32 cellular contexts compared by ENCODE assay signal in the genomic region with DNA sequence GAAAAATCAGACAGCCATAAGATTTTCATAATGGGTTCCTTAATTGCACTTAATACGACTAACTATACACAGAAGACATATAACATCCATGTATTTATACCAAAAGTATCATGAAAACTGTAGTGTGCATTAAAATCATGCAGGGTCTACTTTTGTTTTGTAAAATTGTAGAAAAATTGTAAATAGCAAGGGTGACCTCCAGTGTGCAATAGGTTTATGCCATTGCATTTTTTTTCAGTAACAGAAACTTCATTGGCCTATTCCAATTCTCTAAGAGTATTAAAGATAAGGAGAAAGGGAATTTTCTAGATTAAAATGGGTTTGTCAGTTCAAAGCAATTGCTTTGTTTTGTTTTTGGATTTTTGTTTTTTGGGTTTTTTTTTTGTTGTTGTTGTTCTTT.
"Had no signal": no experiment of that assay in that cellular context is flagged by ENCODE, and none has a peak within 500 bp of the region (broad histone marks: within the 10 kb centered on the region; RNA-seq: fewer than 3 reads in every experiment).

No MANE protein-coding gene starts in this region.

- DNase-seq: activated CD4-positive, alpha-beta T cell treated with anti-CD3 and anti-CD28 coated beads for 48 hours; activated CD4-positive, alpha-beta T cell treated with anti-CD3 and anti-CD28 coated beads, Interleukin-2, amount 50 U/mL, for 48 hours; activated CD8-positive, alpha-beta memory T cell treated with anti-CD3 and anti-CD28 coated beads for 24 hours; activated effector memory CD4-positive, alpha-beta T cell treated with anti-CD3 and anti-CD28 coated beads, Interleukin-2, amount 50 U/mL, for 16 hours; activated naive CD4-positive, alpha-beta T cell treated with anti-CD3 and anti-CD28 coated beads for 36 hours; activated naive CD8-positive, alpha-beta T cell treated with anti-CD3 and anti-CD28 coated beads for 36 hours; adrenal gland; aorta; body of pancreas; colonic mucosa; effector CD8-positive, alpha-beta T cell; islet precursor cell; left ventricle myocardium inferior; mesendoderm; mucosa of descending colon; sigmoid colon; small intestine; stimulated activated CD4-positive, alpha-beta T cell treated with anti-CD3 and anti-CD28 coated beads, Interleukin-4, amount 100 ng/mL, for 4 hours; stimulated activated CD8-positive, alpha-beta memory T cell treated with anti-CD3 and anti-CD28 coated beads, Interleukin-4, amount 100 ng/mL, for 48 hours; stimulated activated naive CD8-positive, alpha-beta T cell treated with anti-CD3 and anti-CD28 coated beads, Interleukin-15, amount 100 ng/mL, for 72 hours; substantia nigra; T1000; upper lobe of left lung; WERI-Rb-1 had no signal

- H3K27me3 Mint-ChIP-seq: activated naive CD8-positive, alpha-beta T cell treated with anti-CD3 and anti-CD28 coated beads for 36 hours; natural killer cell treated with Interleukin-12 subunit alpha and Interleukin-12 subunit beta and Interleukin-15 and Interleukin-18, amount 100 ng/mL, for 72 hours; stimulated activated memory B cell treated with anti-CD40 and anti-IgM and Interleukin-4, amounts not matched to agents 10 μg/mL and 1 μg/mL and 100 μg/mL, for 72 hours; stimulated activated naive CD8-positive, alpha-beta T cell treated with anti-CD3 and anti-CD28 coated beads, Interleukin-15, amount 100 ng/mL, for 72 hours had no signal

- H3K27ac Mint-ChIP-seq: activated naive CD4-positive, alpha-beta T cell treated with anti-CD3 and anti-CD28 coated beads for 36 hours; activated naive CD8-positive, alpha-beta T cell treated with anti-CD3 and anti-CD28 coated beads for 36 hours; activated T-helper 1 cell treated with anti-CD3 and anti-CD28 coated beads, Interleukin-12 subunit alpha, Interleukin-12 subunit beta, Interleukin-2, Interleukin-4 antibody, amounts not matched to agents 30 ng/mL and 10 ng/mL and 1 ng/mL, durations not matched to agents 14 hours and 24 hours and 36 hours; natural killer cell treated with Interleukin-12 subunit alpha and Interleukin-12 subunit beta and Interleukin-15 and Interleukin-18, amount 100 ng/mL, for 72 hours; stimulated activated memory B cell treated with anti-CD40 and anti-IgM and Interleukin-4, amounts not matched to agents 10 μg/mL and 1 μg/mL and 100 μg/mL, for 72 hours; stimulated activated naive CD8-positive, alpha-beta T cell treated with anti-CD3 and anti-CD28 coated beads, Interleukin-15, amount 100 ng/mL, for 72 hours had no signal

- H3K4me1 ChIP-seq: adrenal gland, body of pancreas, colonic mucosa, gastroesophageal sphincter, left ventricle myocardium inferior, prostate gland, sigmoid colon, upper lobe of left lung, vagina had no signal

- H3K4me3 Mint-ChIP-seq: activated naive CD4-positive, alpha-beta T cell treated with anti-CD3 and anti-CD28 coated beads for 36 hours; activated naive CD8-positive, alpha-beta T cell treated with anti-CD3 and anti-CD28 coated beads for 36 hours; activated T-helper 1 cell treated with anti-CD3 and anti-CD28 coated beads, Interleukin-12 subunit alpha, Interleukin-12 subunit beta, Interleukin-2, Interleukin-4 antibody, amounts not matched to agents 30 ng/mL and 10 ng/mL and 1 ng/mL, durations not matched to agents 14 hours and 24 hours and 36 hours; natural killer cell treated with Interleukin-12 subunit alpha and Interleukin-12 subunit beta and Interleukin-15 and Interleukin-18, amount 100 ng/mL, for 72 hours; stimulated activated memory B cell treated with anti-CD40 and anti-IgM and Interleukin-4, amounts not matched to agents 10 μg/mL and 1 μg/mL and 100 μg/mL, for 72 hours; stimulated activated naive CD8-positive, alpha-beta T cell treated with anti-CD3 and anti-CD28 coated beads, Interleukin-15, amount 100 ng/mL, for 72 hours had no signal

- H3K27ac ChIP-seq: adrenal gland, body of pancreas, colonic mucosa, gastroesophageal sphincter, hepatocyte, left ventricle myocardium inferior, prostate gland, sigmoid colon, upper lobe of left lung, vagina, WERI-Rb-1 had no signal

- H3K4me3 ChIP-seq: adrenal gland, body of pancreas, colonic mucosa, gastroesophageal sphincter, hepatocyte, left ventricle myocardium inferior, lung, mucosa of descending colon, prostate gland, sigmoid colon, upper lobe of left lung, vagina had no signal

- H3K27me3 ChIP-seq: adrenal gland, body of pancreas, colonic mucosa, gastroesophageal sphincter, hepatocyte, sigmoid colon, upper lobe of left lung, vagina had no signal

- H3K9me3 Mint-ChIP-seq: activated naive CD4-positive, alpha-beta T cell treated with anti-CD3 and anti-CD28 coated beads for 36 hours; activated naive CD8-positive, alpha-beta T cell treated with anti-CD3 and anti-CD28 coated beads for 36 hours; activated T-helper 1 cell treated with anti-CD3 and anti-CD28 coated beads, Interleukin-12 subunit alpha, Interleukin-12 subunit beta, Interleukin-2, Interleukin-4 antibody, amounts not matched to agents 30 ng/mL and 10 ng/mL and 1 ng/mL, durations not matched to agents 14 hours and 24 hours and 36 hours; natural killer cell treated with Interleukin-12 subunit alpha and Interleukin-12 subunit beta and Interleukin-15 and Interleukin-18, amount 100 ng/mL, for 72 hours; stimulated activated memory B cell treated with anti-CD40 and anti-IgM and Interleukin-4, amounts not matched to agents 10 μg/mL and 1 μg/mL and 100 μg/mL, for 72 hours; stimulated activated naive CD8-positive, alpha-beta T cell treated with anti-CD3 and anti-CD28 coated beads, Interleukin-15, amount 100 ng/mL, for 72 hours had no signal

- H3K9me3 ChIP-seq: adrenal gland, body of pancreas, colonic mucosa, gastroesophageal sphincter, left ventricle myocardium inferior, mucosa of descending colon, prostate gland, sigmoid colon, upper lobe of left lung, vagina had no signal

- H3K36me3 ChIP-seq: adrenal gland, colonic mucosa, gastroesophageal sphincter, left ventricle myocardium inferior, prostate gland, sigmoid colon, upper lobe of left lung, vagina, WERI-Rb-1 had no signal

- H3K4me1 Mint-ChIP-seq: activated naive CD8-positive, alpha-beta T cell treated with anti-CD3 and anti-CD28 coated beads for 36 hours; stimulated activated memory B cell treated with anti-CD40 and anti-IgM and Interleukin-4, amounts not matched to agents 10 μg/mL and 1 μg/mL and 100 μg/mL, for 72 hours; stimulated activated naive CD8-positive, alpha-beta T cell treated with anti-CD3 and anti-CD28 coated beads, Interleukin-15, amount 100 ng/mL, for 72 hours had no signal

- H3K36me3 Mint-ChIP-seq: activated naive CD8-positive, alpha-beta T cell treated with anti-CD3 and anti-CD28 coated beads for 36 hours; natural killer cell treated with Interleukin-12 subunit alpha and Interleukin-12 subunit beta and Interleukin-15 and Interleukin-18, amount 100 ng/mL, for 72 hours; stimulated activated memory B cell treated with anti-CD40 and anti-IgM and Interleukin-4, amounts not matched to agents 10 μg/mL and 1 μg/mL and 100 μg/mL, for 72 hours had no signal
